Comparison of ENCODE assay signal across 12 cellular contexts in the genomic region with DNA sequence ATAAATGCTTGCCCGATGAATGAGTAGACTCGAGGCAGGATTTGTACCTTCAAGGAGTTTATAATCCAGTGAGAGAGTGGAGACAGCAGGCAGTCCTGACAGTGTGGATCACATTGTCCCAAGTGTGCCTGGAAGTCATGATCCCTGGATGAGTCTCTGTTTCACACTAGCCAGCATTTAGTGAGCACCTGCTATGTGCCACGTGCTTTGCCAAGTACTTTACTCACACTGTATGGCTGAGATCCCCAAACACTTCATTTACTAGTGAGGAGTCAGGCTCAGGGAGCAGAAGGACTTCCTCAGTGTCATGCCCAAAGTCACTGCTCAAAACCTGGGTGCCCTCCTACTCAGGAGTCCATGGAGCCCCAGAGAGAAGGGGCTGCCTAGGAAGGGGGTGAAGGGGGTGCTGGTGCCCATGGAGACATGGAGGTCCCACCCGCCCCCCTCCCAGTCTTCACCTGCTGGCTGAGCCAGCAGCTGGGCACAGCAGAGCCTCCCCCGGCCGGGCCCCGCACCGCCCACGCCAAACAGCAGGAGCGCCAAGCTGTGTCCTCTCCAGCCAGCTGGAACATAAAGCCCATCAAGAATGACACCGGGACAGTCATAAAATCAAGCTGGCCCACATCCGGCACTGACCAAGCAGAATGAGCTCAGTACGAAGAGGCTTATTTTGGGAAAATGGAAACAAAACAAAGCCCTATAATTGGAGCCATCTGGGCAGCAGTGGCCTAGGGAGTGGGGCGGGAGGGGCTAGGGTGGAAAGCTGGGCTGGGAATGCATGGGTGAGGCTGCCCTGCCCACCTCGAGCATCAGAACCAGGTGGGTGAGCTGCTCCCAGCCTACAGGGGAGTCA. TPM values are rescaled to one million over a fixed set of nuclear protein-coding genes. Genes with fewer than 3 reads are reported as not detected.
DNase-seq lines count a peak whose midpoint lies in the region; ATAC-seq and TF ChIP-seq lines count a peak whose summit lies in the region.
"Had no signal": no experiment of that assay in that cellular context is flagged by ENCODE, and none has a peak within 500 bp of the region (broad histone marks: within the 10 kb centered on the region; RNA-seq: fewer than 3 reads in every experiment).

No MANE protein-coding gene starts in this region.

- H3K4me1 ChIP-seq in colonic mucosa, result no peaks in the 10 kb centered on the region
- H3K4me1 ChIP-seq in aorta (ENCODE audit: control insufficient read depth in 1 of 2, insufficient read depth in 2 of 2, low read length in 2 of 2), result no peaks in the 10 kb centered on the region
- H3K4me1 ChIP-seq in CD8-positive, alpha-beta T cell (ENCODE audit: insufficient read depth, low read length), result no peaks in the 10 kb centered on the region

- 6 to 13% methylated on average over 15 of the region's 15 CpGs for WGBS in aorta, 2 donors

- H3K36me3 ChIP-seq in colonic mucosa (no peaks in the 10 kb centered on the region), aorta (ENCODE audit: control insufficient read depth in 1 of 2, insufficient read depth in 2 of 2, low read length in 1 of 2) (no peaks in the 10 kb centered on the region)
- H3K36me3 ChIP-seq in CD8-positive, alpha-beta T cell (ENCODE audit: insufficient read depth, low read length), result no peaks in the 10 kb centered on the region

- peaks cover 4% of the 10 kb centered on the region for H3K4me1 Mint-ChIP-seq in mesothelial cell of epicardium
- H3K4me1 Mint-ChIP-seq in CD8-positive, alpha-beta T cell (ENCODE audit: low read depth), result no peaks in the 10 kb centered on the region

- no peaks in the 10 kb centered on the region for H3K9me3 Mint-ChIP-seq in mesothelial cell of epicardium
- H3K9me3 Mint-ChIP-seq in CD8-positive, alpha-beta T cell, result no peaks in the 10 kb centered on the region

- no peak overlapping the region for H3K9ac ChIP-seq in colonic mucosa (ENCODE audit: low read depth in 2 of 2, low read length in 2 of 2)

- peak overlapping the region; percentile 34 for H3K27ac Mint-ChIP-seq in mesothelial cell of epicardium
- no peak overlapping the region for H3K27ac Mint-ChIP-seq in CD8-positive, alpha-beta T cell

- peak overlapping the region; percentile 32 for H3K27ac ChIP-seq in colonic mucosa
- peak overlapping the region in 1 of 2 donors; percentile 75 for H3K27ac ChIP-seq in aorta (ENCODE audit: low read depth in 1 of 2, low read length in 2 of 2)
- no peak overlapping the region for H3K27ac ChIP-seq in CD8-positive, alpha-beta T cell (ENCODE audit: low read depth, low read length)

- H3K9me3 ChIP-seq in colonic mucosa (no peaks in the 10 kb centered on the region), aorta (ENCODE audit: control insufficient read depth, low read length) (no peaks in the 10 kb centered on the region)
- H3K9me3 ChIP-seq in CD8-positive, alpha-beta T cell (ENCODE audit: low read length), result no peaks in the 10 kb centered on the region

- intact Hi-C loops in left cardiac atrium (cut with DNase I), result no loop called here
- intact Hi-C loops in Right ventricle myocardium superior (cut with DNase I), result no loop called here
- intact Hi-C loops in colonic mucosa (cut with DNase I), result no loop called here
- intact Hi-C loops in aorta (cut with DNase I), result no loop called here
- intact Hi-C loops in CD8-positive, alpha-beta T cell (cut with DNase I, micrococcal nuclease), result no loop called here

- no peak overlapping the region for H3K4me3 ChIP-seq in colonic mucosa
- H3K4me3 ChIP-seq in aorta (ENCODE audit: low read length in 2 of 2), result no peak overlapping the region
- H3K4me3 ChIP-seq in CD8-positive, alpha-beta T cell (ENCODE audit: low read depth, low read length), result no peak overlapping the region

- no peak for TF ChIP-seq CTCF in colonic mucosa (IDR thresholded peaks at IDR 0.05)
- no peak for TF ChIP-seq CTCF in mesothelial cell of epicardium (IDR thresholded peaks at IDR 0.05; ENCODE audit: unreplicated experiment)
- no peak for TF ChIP-seq CTCF in CD8-positive, alpha-beta T cell (IDR thresholded peaks at IDR 0.05)

- peak; percentile 67 to 71 for ATAC-seq in left cardiac atrium
- ATAC-seq in Right ventricle myocardium superior (ENCODE audit: poor library complexity), result no peak
- ATAC-seq in aorta (ENCODE audit: low FRiP score), result peak; percentile 79
- no peak for ATAC-seq in HG02571 (IDR thresholded peaks at IDR 0.05; ENCODE audit: unreplicated experiment)
- ATAC-seq in CD8-positive, alpha-beta T cell, result no peak

- H3K27me3 ChIP-seq in colonic mucosa, result no peaks in the 10 kb centered on the region
- H3K27me3 ChIP-seq in aorta (ENCODE audit: control insufficient read depth in 1 of 2, insufficient read depth in 2 of 2, low read length in 1 of 2), result no peaks in the 10 kb centered on the region
- no peaks in the 10 kb centered on the region for H3K27me3 ChIP-seq in CD8-positive, alpha-beta T cell (ENCODE audit: insufficient read depth, low read length)

- DNase-seq in left cardiac atrium (no peak), Right ventricle myocardium superior (no peak), colonic mucosa (peak; percentile 38), mesothelial cell of epicardium (ENCODE audit: low spot score in 2 of 2, unreplicated experiment in 2 of 2) (no peak), aorta (peak; percentile 67 to 85), amygdala (lab: John Stamatoyannopoulos, UW) (no peak)
- no peak for DNase-seq in CD8-positive, alpha-beta T cell
- DNase-seq: activated CD4-positive, alpha-beta T cell treated with anti-CD3 and anti-CD28 coated beads, Interleukin-2, amount 50 U/mL, for 1 hour; DND-41; NCI-H1436; stimulated activated CD8-positive, alpha-beta memory T cell treated with anti-CD3 and anti-CD28 coated beads, Interleukin-4, amount 100 ng/mL, for 48 hours had no signal

- peaks cover 43% of the 10 kb centered on the region for H3K27me3 Mint-ChIP-seq in mesothelial cell of epicardium (ENCODE audit: low read depth)
- H3K27me3 Mint-ChIP-seq in CD8-positive, alpha-beta T cell (ENCODE audit: low read depth), result peaks cover 24% of the 10 kb centered on the region

- CTCF ChIA-PET in CD8-positive, alpha-beta T cell (lab: Charles Lee), result interaction anchor here (1.2 kb wide), 1 partner anchor 27 kb away, joined by 3 read pairs; no protein-coding TSS in a partner anchor

- no peak overlapping the region for H3K4me3 Mint-ChIP-seq in mesothelial cell of epicardium
- no peak overlapping the region for H3K4me3 Mint-ChIP-seq in CD8-positive, alpha-beta T cell

- no peaks in the 10 kb centered on the region for H3K36me3 Mint-ChIP-seq in mesothelial cell of epicardium
- H3K36me3 Mint-ChIP-seq in CD8-positive, alpha-beta T cell, result no peaks in the 10 kb centered on the region

- POLR2A ChIA-PET in CD8-positive, alpha-beta T cell (lab: Charles Lee), result no interaction called here

RNA-seq across cellular contexts. Expression of a gene that starts 10.6 kb away (rescaled TPM):
- total RNA-seq in left cardiac atrium (1 to 10 TPM in 1 of 2 donors, under 1 TPM in 1; 0.29 to 1.1 TPM), Right ventricle myocardium superior (0.03 TPM), colonic mucosa (1 to 10 TPM in 1 of 2 donors, under 1 TPM in 1; 0.67 to 1.9 TPM), mesothelial cell of epicardium (18.3 to 19.5 TPM (median 18.9 TPM) in 3 replicates), aorta (under 1 TPM; 0.32 to 0.39 TPM)
- 1 to 10 TPM; 1.1 to 1.3 TPM for polyA plus RNA-seq in aorta
- under 1 TPM; 0.19 to 0.43 TPM for total RNA-seq in CD8-positive, alpha-beta T cell

Comparison
In these comparisons a context has a peak if more than half of its experiments do, and no peak if none do; other contexts are left out.
1. ATAC-seq: peak in left cardiac atrium (2 of 2) and aorta (single experiment); none in Right ventricle myocardium superior (single experiment), HG02571 (single experiment) and CD8-positive, alpha-beta T cell (single experiment).
2. DNase-seq: peak in colonic mucosa (single experiment) and aorta (2 of 2); none in left cardiac atrium (single experiment), Right ventricle myocardium superior (single experiment), mesothelial cell of epicardium (0 of 2), CD8-positive, alpha-beta T cell (0 of 7) and amygdala (0 of 56).